In the genomic region with DNA sequence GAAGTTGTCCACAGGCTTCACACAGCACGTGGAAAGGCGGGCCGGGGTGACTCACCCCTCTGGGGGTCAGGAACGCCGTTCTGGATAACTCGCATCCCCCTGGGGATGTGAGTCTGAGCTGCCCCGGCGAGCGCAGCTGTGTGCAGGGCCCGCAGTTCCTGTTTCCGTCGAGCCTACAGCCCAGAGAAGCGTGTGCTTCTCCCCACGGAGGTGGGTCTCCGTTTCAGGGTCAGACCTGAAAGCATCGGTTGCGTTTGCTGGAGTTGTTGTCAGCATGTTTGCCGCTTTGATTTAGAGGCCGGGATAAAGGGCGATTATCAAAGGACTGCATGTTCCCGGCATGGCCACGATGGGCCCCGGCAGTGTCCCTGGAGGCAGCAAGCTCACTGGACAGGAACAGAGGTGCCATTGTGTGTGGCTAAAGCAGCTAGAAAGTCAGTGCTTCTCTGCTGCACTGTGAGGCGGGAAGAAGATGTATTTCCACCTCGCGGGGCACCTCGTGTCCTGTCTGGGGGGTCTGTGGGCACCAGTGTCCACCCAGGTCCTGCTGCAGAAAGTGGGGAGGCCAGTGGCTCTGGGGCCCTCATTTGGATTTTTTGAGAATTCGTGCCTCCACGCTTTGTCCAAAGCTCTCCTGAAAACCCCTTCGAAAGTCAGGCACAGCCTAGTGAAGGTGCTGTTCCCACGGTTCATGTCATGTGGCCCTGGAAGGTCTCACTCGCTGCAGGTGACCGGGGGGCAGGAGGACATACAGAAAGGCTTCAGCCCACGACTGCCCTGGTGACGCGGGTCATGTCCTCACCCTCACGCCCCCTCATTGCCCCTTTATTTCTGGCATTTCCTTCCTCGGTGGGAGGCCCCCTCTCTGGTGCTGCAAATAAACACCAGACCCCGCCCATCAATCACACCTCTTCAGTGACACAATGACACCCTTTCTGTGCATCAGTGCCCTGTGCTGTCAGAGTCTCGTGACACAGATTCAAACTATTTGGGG, we compare ENCODE assay signal across 1 cellular context.
TF ChIP-seq lines count a peak whose summit lies in the region.

No MANE protein-coding gene starts in this region.

TF ChIP-seq in K562, 482 proteins besides CTCF, POLR2A, EP300 and RAD21:
- TF ChIP-seq ZNF277 (CRISPR knock-in tag; IDR thresholded peaks at IDR 0.05; ENCODE audit: borderline replicate concordance) (no peak), SPI1 (IDR thresholded peaks at IDR 0.05; ENCODE audit: borderline replicate concordance, low read depth, low read length) (peak; percentile 81), PKNOX1 (IDR thresholded peaks at IDR 0.05) (peak; percentile 59), ZNF431 (CRISPR knock-in tag; IDR thresholded peaks at IDR 0.05) (no peak), PRDM10 (IDR thresholded peaks at IDR 0.05; ENCODE audit: partially characterized antibody) (peak; percentile 37), TAL1 (IDR thresholded peaks at IDR 0.05) (no peak), ETV1 (tag; conservative IDR thresholded peaks at IDR 0.05; ENCODE audit: low read depth) (no peak), ID3 (CRISPR knock-in tag; IDR thresholded peaks at IDR 0.05) (no peak), ID3 (tag; IDR thresholded peaks at IDR 0.05) (no peak), EGR1 (conservative IDR thresholded peaks at IDR 0.05) (peak; percentile 34; the same call in 1 of the 2 replicates), ZNF518B (CRISPR knock-in tag; IDR thresholded peaks at IDR 0.05) (no peak), KDM1A (IDR thresholded peaks at IDR 0.05) (0 out of 4 replicates have a peak, but pooled peaks of 1 of the 2 experiments have one; percentile 23)
- TF ChIP-seq, protein P1, sequence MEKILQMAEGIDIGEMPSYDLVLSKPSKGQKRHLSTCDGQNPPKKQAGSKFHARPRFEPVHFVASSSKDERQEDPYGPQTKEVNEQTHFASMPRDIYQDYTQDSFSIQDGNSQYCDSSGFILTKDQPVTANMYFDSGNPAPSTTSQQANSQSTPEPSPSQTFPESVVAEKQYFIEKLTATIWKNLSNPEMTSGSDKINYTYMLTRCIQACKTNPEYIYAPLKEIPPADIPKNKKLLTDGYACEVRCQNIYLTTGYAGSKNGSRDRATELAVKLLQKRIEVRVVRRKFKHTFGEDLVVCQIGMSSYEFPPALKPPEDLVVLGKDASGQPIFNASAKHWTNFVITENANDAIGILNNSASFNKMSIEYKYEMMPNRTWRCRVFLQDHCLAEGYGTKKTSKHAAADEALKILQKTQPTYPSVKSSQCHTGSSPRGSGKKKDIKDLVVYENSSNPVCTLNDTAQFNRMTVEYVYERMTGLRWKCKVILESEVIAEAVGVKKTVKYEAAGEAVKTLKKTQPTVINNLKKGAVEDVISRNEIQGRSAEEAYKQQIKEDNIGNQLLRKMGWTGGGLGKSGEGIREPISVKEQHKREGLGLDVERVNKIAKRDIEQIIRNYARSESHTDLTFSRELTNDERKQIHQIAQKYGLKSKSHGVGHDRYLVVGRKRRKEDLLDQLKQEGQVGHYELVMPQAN (IDR thresholded peaks at IDR 0.05; ENCODE audit: borderline replicate concordance): no peak
- TF ChIP-seq, protein P2, sequence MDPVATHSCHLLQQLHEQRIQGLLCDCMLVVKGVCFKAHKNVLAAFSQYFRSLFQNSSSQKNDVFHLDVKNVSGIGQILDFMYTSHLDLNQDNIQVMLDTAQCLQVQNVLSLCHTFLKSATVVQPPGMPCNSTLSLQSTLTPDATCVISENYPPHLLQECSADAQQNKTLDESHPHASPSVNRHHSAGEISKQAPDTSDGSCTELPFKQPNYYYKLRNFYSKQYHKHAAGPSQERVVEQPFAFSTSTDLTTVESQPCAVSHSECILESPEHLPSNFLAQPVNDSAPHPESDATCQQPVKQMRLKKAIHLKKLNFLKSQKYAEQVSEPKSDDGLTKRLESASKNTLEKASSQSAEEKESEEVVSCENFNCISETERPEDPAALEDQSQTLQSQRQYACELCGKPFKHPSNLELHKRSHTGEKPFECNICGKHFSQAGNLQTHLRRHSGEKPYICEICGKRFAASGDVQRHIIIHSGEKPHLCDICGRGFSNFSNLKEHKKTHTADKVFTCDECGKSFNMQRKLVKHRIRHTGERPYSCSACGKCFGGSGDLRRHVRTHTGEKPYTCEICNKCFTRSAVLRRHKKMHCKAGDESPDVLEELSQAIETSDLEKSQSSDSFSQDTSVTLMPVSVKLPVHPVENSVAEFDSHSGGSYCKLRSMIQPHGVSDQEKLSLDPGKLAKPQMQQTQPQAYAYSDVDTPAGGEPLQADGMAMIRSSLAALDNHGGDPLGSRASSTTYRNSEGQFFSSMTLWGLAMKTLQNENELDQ (CRISPR knock-in tag; IDR thresholded peaks at IDR 0.05; ENCODE audit: borderline replicate concordance): no peak
TF ChIP-seq in K562: peak in this region for 5.
